In the genomic region with DNA sequence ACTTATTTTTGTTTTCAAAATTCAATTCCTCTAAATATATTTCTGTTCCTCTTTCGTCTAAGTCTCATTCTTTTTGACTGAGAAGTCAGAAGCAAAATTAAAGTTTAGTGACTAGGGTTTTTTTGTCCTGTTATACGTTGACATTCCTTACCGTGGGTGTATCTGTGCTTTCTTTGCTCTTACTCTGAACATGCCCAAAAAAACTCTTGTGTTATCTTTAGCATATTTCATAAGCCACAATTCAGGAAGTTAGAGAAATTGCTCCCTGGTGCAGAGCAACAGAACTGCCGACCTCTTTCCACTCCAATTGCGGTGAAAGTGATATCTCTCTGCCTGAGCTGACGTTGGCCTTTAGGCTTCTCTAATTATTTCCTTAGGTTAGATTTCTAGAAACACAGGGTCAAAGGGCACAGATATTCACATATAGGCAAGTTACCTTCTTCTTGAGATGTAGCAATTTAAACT, we compare ENCODE assay signal across 8 cellular contexts.
DNase-seq lines count a peak whose midpoint lies in the region; ATAC-seq and TF ChIP-seq lines count a peak whose summit lies in the region.

No MANE protein-coding gene starts in this region.

- peaks cover 8% of the 10 kb centered on the region for H3K4me1 ChIP-seq in smooth muscle cell (ENCODE audit: low read depth)

- H3K9me3 ChIP-seq in smooth muscle cell (replicated peaks; ENCODE audit: low read depth): no peaks in the 10 kb centered on the region

- no peaks in the 10 kb centered on the region for H3K9me3 Mint-ChIP-seq in activated CD4-positive, alpha-beta memory T cell treated with anti-CD3 and anti-CD28 coated beads for 36 hours
- no peaks in the 10 kb centered on the region for H3K9me3 Mint-ChIP-seq in glutamatergic neuron (ENCODE audit: unreplicated experiment)

- no peaks in the 10 kb centered on the region for H3K27me3 Mint-ChIP-seq in activated CD4-positive, alpha-beta memory T cell treated with anti-CD3 and anti-CD28 coated beads for 36 hours
- peaks cover 2% of the 10 kb centered on the region for H3K27me3 Mint-ChIP-seq in glutamatergic neuron (ENCODE audit: unreplicated experiment)

- intact Hi-C loops in activated CD4-positive, alpha-beta memory T cell treated with anti-CD3 and anti-CD28 coated beads for 36 hours (cut with micrococcal nuclease): loop anchor here (2.0 to 5.0 kb wide), 2 partner anchors 131 to 260 kb away; no protein-coding TSS in a partner anchor

- H3K4me3 ChIP-seq in smooth muscle cell: no peak overlapping the region

- H3K4me3 Mint-ChIP-seq in activated CD4-positive, alpha-beta memory T cell treated with anti-CD3 and anti-CD28 coated beads for 36 hours: peak overlapping the region; percentile 17
- peak overlapping the region; percentile 46 for H3K4me3 Mint-ChIP-seq in glutamatergic neuron (ENCODE audit: unreplicated experiment)

- H3K27ac ChIP-seq in smooth muscle cell (ENCODE audit: low read depth): peak overlapping the region; percentile 99

- 3% methylated on average over 6 of the region's 6 CpGs for whole genome bisulfite sequencing in smooth muscle cell (ENCODE audit: low lambda C conversion rate)

- H4K20me1 ChIP-seq in smooth muscle cell (ENCODE audit: low read depth): no peaks in the 10 kb centered on the region

- ATAC-seq in HG03571 (IDR thresholded peaks at IDR 0.05; ENCODE audit: unreplicated experiment) (peak; percentile 20), HG02870 (IDR thresholded peaks at IDR 0.05; ENCODE audit: unreplicated experiment) (no peak), left lobe of liver (no peak), GM19324 (IDR thresholded peaks at IDR 0.05; ENCODE audit: low FRiP score, unreplicated experiment) (no peak)

- peaks cover 45% of the 10 kb centered on the region for H3K4me1 Mint-ChIP-seq in activated CD4-positive, alpha-beta memory T cell treated with anti-CD3 and anti-CD28 coated beads for 36 hours (ENCODE audit: low read depth)
- H3K4me1 Mint-ChIP-seq in glutamatergic neuron (ENCODE audit: low read depth, unreplicated experiment): peaks cover 26% of the 10 kb centered on the region

- H3F3A ChIP-seq in smooth muscle cell (ENCODE audit: low read depth): peaks cover 37% of the 10 kb centered on the region

- DNase-seq in GM04503 (ENCODE audit: low read depth) (peak; percentile 35), glutamatergic neuron (no peak), smooth muscle cell (lab: John Stamatoyannopoulos, UW; ENCODE audit: unreplicated experiment) (no peak), left lobe of liver (ENCODE audit: low spot score) (no peak)
- DNase-seq in activated CD4-positive, alpha-beta memory T cell treated with anti-CD3 and anti-CD28 coated beads for 36 hours: peak; percentile 22

- H3K4me2 ChIP-seq in smooth muscle cell: peak overlapping the region; percentile 82

- CTCF ChIA-PET in activated CD4-positive, alpha-beta memory T cell treated with anti-CD3 and anti-CD28 coated beads for 36 hours (lab: Charles Lee): interaction anchor here (0.7 to 1.6 kb wide), 3 partner anchors 11 to 234 kb away, joined by 3 to 5 read pairs (median 3); no protein-coding TSS in a partner anchor

- H3K36me3 ChIP-seq in smooth muscle cell (ENCODE audit: low read depth): no peaks in the 10 kb centered on the region

- no peaks in the 10 kb centered on the region for H3K79me2 ChIP-seq in smooth muscle cell (ENCODE audit: low read depth)

- peak overlapping the region; percentile 91 for H3K9ac ChIP-seq in smooth muscle cell (ENCODE audit: low read depth)

- POLR2A ChIA-PET in activated CD4-positive, alpha-beta memory T cell treated with anti-CD3 and anti-CD28 coated beads for 36 hours (lab: Charles Lee): no interaction called here

- no peaks in the 10 kb centered on the region for H3K27me3 ChIP-seq in smooth muscle cell (ENCODE audit: low read depth)

- peak overlapping the region; percentile 94 for H3K27ac Mint-ChIP-seq in activated CD4-positive, alpha-beta memory T cell treated with anti-CD3 and anti-CD28 coated beads for 36 hours
- no peak overlapping the region for H3K27ac Mint-ChIP-seq in glutamatergic neuron (ENCODE audit: unreplicated experiment)

- H2AFZ ChIP-seq in smooth muscle cell (ENCODE audit: low read depth): no peak overlapping the region

- no peaks in the 10 kb centered on the region for H3K36me3 Mint-ChIP-seq in activated CD4-positive, alpha-beta memory T cell treated with anti-CD3 and anti-CD28 coated beads for 36 hours
- no peaks in the 10 kb centered on the region for H3K36me3 Mint-ChIP-seq in glutamatergic neuron (ENCODE audit: unreplicated experiment)

- TF ChIP-seq CTCF in glutamatergic neuron (IDR thresholded peaks at IDR 0.05; ENCODE audit: partially characterized antibody, unreplicated experiment): no peak
- TF ChIP-seq CTCF in smooth muscle cell (IDR thresholded peaks at IDR 0.05; ENCODE audit: borderline replicate concordance, insufficient read depth, poor library complexity, severe bottlenecking): no peak

Comparison
In these comparisons a context has a peak if more than half of its experiments do, and no peak if none do; other contexts are left out.
1. DNase-seq: peak in GM04503 (single experiment) and activated CD4-positive, alpha-beta memory T cell treated with anti-CD3 and anti-CD28 coated beads for 36 hours (single experiment); none in glutamatergic neuron (single experiment), smooth muscle cell (single experiment) and left lobe of liver (single experiment).